ENCODE assay signal across 1 cellular context in the genomic region with DNA sequence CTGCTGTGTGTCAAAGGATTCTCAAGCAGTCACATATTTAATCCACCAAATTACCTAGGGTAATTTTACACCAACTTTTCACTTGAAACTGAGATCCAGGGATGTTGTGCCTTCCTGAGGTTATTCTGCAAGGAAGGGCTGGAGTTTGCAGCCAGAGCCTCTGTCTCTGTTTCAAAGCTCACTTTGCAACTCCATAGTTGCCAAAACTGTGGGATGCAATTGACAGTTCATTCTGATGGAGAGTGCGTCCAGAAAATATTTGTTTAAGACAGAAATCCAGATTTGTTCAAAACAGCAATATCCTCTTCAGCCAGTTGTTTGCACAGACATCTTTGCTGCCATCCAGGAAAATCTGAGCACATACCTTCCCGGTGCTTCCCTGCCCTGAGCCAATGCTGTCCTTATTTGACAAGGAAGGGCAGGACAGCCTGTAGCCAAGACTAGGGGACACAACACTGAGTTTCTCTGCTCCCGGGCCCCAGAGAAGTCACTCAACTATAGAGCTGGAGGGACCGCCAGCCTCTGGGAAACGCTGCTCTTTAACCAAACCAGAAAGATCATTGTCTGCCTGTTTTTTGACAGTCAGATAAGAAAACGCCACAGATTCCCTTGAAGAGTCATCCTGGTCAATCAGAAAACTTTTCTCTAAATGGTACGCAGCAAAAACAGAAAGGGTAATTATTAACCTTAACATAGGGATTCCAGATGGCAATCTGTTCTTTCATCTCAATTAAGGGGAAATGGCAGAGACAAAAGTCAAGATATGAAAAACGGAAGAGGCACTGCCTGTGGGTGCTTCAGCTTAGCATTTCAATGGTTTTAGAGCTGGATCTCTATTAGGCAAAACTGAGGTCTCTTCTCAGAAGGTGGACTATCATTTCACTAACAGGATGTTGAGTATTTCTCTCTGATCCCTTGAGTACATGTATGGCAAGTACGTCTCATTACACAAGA.
TF ChIP-seq lines count a peak whose summit lies in the region.

No MANE protein-coding gene starts in this region.

TF ChIP-seq in HepG2, 621 proteins besides CTCF, POLR2A, EP300 and RAD21 (continued from another document):
- TF ChIP-seq EED (CRISPR knock-in tag; IDR thresholded peaks at IDR 0.05), result no peak
- TF ChIP-seq, protein P1, sequence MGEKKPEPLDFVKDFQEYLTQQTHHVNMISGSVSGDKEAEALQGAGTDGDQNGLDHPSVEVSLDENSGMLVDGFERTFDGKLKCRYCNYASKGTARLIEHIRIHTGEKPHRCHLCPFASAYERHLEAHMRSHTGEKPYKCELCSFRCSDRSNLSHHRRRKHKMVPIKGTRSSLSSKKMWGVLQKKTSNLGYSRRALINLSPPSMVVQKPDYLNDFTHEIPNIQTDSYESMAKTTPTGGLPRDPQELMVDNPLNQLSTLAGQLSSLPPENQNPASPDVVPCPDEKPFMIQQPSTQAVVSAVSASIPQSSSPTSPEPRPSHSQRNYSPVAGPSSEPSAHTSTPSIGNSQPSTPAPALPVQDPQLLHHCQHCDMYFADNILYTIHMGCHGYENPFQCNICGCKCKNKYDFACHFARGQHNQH (CRISPR knock-in tag; IDR thresholded peaks at IDR 0.05), result 0 out of 2 replicates have a peak, but pooled peaks have one; percentile 31
- no peak for TF ChIP-seq POLR2AphosphoS2 (IDR thresholded peaks at IDR 0.05; ENCODE audit: low read depth, low read length)
- TF ChIP-seq MXD4 (CRISPR knock-in tag; IDR thresholded peaks at IDR 0.05), result 0 out of 2 replicates have a peak, but pooled peaks have one; percentile 20
- TF ChIP-seq, protein P2, sequence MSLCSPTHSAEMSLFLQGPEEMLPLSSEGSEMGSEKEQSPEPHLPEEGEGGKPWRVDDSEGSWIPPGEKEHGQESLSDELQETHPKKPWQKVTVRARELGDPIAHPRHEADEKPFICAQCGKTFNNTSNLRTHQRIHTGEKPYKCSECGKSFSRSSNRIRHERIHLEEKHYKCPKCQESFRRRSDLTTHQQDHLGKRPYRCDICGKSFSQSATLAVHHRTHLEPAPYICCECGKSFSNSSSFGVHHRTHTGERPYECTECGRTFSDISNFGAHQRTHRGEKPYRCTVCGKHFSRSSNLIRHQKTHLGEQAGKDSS (CRISPR knock-in tag; IDR thresholded peaks at IDR 0.05; ENCODE audit: borderline replicate concordance, low read depth), result no peak
- TF ChIP-seq ZNF563 (CRISPR knock-in tag; IDR thresholded peaks at IDR 0.05), result no peak
- no peak for TF ChIP-seq RARG (CRISPR knock-in tag; IDR thresholded peaks at IDR 0.05; ENCODE audit: low read depth)
- no peak for TF ChIP-seq ESRRA (CRISPR knock-in tag; IDR thresholded peaks at IDR 0.05; ENCODE audit: low read depth)
- TF ChIP-seq, protein P3, sequence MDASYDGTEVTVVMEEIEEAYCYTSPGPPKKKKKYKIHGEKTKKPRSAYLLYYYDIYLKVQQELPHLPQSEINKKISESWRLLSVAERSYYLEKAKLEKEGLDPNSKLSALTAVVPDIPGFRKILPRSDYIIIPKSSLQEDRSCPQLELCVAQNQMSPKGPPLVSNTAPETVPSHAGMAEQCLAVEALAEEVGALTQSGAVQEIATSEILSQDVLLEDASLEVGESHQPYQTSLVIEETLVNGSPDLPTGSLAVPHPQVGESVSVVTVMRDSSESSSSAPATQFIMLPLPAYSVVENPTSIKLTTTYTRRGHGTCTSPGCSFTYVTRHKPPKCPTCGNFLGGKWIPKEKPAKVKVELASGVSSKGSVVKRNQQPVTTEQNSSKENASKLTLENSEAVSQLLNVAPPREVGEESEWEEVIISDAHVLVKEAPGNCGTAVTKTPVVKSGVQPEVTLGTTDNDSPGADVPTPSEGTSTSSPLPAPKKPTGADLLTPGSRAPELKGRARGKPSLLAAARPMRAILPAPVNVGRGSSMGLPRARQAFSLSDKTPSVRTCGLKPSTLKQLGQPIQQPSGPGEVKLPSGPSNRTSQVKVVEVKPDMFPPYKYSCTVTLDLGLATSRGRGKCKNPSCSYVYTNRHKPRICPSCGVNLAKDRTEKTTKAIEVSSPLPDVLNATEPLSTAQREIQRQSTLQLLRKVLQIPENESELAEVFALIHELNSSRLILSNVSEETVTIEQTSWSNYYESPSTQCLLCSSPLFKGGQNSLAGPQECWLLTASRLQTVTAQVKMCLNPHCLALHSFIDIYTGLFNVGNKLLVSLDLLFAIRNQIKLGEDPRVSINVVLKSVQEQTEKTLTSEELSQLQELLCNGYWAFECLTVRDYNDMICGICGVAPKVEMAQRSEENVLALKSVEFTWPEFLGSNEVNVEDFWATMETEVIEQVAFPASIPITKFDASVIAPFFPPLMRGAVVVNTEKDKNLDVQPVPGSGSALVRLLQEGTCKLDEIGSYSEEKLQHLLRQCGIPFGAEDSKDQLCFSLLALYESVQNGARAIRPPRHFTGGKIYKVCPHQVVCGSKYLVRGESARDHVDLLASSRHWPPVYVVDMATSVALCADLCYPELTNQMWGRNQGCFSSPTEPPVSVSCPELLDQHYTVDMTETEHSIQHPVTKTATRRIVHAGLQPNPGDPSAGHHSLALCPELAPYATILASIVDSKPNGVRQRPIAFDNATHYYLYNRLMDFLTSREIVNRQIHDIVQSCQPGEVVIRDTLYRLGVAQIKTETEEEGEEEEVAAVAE (CRISPR knock-in tag; IDR thresholded peaks at IDR 0.05; ENCODE audit: borderline replicate concordance), result no peak
- no peak for TF ChIP-seq ZBTB21 (CRISPR knock-in tag; IDR thresholded peaks at IDR 0.05)
- no peak for TF ChIP-seq GTF2F1 (IDR thresholded peaks at IDR 0.05; ENCODE audit: low read length)
- TF ChIP-seq, protein P4, sequence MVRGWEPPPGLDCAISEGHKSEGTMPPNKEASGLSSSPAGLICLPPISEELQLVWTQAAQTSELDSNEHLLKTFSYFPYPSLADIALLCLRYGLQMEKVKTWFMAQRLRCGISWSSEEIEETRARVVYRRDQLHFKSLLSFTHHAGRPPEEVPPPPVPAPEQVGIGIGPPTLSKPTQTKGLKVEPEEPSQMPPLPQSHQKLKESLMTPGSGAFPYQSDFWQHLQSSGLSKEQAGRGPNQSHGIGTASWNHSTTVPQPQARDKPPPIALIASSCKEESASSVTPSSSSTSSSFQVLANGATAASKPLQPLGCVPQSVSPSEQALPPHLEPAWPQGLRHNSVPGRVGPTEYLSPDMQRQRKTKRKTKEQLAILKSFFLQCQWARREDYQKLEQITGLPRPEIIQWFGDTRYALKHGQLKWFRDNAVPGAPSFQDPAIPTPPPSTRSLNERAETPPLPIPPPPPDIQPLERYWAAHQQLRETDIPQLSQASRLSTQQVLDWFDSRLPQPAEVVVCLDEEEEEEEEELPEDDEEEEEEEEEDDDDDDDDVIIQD (CRISPR knock-in tag; IDR thresholded peaks at IDR 0.05; ENCODE audit: low read depth), result peak; percentile 31
- no peak for TF ChIP-seq GATA4 (IDR thresholded peaks at IDR 0.05; ENCODE audit: borderline replicate concordance, low read depth)
- TF ChIP-seq TEAD3 (CRISPR knock-in tag; optimal IDR thresholded peaks at IDR 0.05; ENCODE audit: borderline replicate concordance), result no peak
- no peak for TF ChIP-seq KLF12 (CRISPR knock-in tag; IDR thresholded peaks at IDR 0.05; ENCODE audit: borderline replicate concordance)
- TF ChIP-seq MIER3 (CRISPR knock-in tag; IDR thresholded peaks at IDR 0.05; ENCODE audit: borderline replicate concordance), result no peak
- TF ChIP-seq, protein P5, sequence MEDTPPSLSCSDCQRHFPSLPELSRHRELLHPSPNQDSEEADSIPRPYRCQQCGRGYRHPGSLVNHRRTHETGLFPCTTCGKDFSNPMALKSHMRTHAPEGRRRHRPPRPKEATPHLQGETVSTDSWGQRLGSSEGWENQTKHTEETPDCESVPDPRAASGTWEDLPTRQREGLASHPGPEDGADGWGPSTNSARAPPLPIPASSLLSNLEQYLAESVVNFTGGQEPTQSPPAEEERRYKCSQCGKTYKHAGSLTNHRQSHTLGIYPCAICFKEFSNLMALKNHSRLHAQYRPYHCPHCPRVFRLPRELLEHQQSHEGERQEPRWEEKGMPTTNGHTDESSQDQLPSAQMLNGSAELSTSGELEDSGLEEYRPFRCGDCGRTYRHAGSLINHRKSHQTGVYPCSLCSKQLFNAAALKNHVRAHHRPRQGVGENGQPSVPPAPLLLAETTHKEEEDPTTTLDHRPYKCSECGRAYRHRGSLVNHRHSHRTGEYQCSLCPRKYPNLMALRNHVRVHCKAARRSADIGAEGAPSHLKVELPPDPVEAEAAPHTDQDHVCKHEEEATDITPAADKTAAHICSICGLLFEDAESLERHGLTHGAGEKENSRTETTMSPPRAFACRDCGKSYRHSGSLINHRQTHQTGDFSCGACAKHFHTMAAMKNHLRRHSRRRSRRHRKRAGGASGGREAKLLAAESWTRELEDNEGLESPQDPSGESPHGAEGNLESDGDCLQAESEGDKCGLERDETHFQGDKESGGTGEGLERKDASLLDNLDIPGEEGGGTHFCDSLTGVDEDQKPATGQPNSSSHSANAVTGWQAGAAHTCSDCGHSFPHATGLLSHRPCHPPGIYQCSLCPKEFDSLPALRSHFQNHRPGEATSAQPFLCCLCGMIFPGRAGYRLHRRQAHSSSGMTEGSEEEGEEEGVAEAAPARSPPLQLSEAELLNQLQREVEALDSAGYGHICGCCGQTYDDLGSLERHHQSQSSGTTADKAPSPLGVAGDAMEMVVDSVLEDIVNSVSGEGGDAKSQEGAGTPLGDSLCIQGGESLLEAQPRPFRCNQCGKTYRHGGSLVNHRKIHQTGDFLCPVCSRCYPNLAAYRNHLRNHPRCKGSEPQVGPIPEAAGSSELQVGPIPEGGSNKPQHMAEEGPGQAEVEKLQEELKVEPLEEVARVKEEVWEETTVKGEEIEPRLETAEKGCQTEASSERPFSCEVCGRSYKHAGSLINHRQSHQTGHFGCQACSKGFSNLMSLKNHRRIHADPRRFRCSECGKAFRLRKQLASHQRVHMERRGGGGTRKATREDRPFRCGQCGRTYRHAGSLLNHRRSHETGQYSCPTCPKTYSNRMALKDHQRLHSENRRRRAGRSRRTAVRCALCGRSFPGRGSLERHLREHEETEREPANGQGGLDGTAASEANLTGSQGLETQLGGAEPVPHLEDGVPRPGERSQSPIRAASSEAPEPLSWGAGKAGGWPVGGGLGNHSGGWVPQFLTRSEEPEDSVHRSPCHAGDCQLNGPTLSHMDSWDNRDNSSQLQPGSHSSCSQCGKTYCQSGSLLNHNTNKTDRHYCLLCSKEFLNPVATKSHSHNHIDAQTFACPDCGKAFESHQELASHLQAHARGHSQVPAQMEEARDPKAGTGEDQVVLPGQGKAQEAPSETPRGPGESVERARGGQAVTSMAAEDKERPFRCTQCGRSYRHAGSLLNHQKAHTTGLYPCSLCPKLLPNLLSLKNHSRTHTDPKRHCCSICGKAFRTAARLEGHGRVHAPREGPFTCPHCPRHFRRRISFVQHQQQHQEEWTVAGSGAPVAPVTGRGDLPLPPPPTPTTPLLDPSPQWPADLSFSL (CRISPR knock-in tag; IDR thresholded peaks at IDR 0.05), result no peak
- 0 out of 2 replicates have a peak, but pooled peaks have one; percentile 28 for TF ChIP-seq ZFP1 (CRISPR knock-in tag; IDR thresholded peaks at IDR 0.05)
- no peak for TF ChIP-seq ISL2 (CRISPR knock-in tag; IDR thresholded peaks at IDR 0.05)
- no peak for TF ChIP-seq ATF7-NPFF (CRISPR knock-in tag; IDR thresholded peaks at IDR 0.05; ENCODE audit: low read depth)
- no peak for TF ChIP-seq ZNF558 (CRISPR knock-in tag; IDR thresholded peaks at IDR 0.05; ENCODE audit: borderline replicate concordance)
- TF ChIP-seq, protein P6, sequence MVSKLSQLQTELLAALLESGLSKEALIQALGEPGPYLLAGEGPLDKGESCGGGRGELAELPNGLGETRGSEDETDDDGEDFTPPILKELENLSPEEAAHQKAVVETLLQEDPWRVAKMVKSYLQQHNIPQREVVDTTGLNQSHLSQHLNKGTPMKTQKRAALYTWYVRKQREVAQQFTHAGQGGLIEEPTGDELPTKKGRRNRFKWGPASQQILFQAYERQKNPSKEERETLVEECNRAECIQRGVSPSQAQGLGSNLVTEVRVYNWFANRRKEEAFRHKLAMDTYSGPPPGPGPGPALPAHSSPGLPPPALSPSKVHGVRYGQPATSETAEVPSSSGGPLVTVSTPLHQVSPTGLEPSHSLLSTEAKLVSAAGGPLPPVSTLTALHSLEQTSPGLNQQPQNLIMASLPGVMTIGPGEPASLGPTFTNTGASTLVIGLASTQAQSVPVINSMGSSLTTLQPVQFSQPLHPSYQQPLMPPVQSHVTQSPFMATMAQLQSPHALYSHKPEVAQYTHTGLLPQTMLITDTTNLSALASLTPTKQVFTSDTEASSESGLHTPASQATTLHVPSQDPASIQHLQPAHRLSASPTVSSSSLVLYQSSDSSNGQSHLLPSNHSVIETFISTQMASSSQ (IDR thresholded peaks at IDR 0.05; ENCODE audit: low read depth), result peak; percentile 40; the same call in 1 of the 2 replicates
- TF ChIP-seq, protein P6 (CRISPR knock-in tag; IDR thresholded peaks at IDR 0.05; ENCODE audit: borderline replicate concordance), result peak; percentile 40; the same call in 1 of the 2 replicates
- no peak for TF ChIP-seq ZMYM3 (CRISPR knock-in tag; IDR thresholded peaks at IDR 0.05)
- TF ChIP-seq, protein P7, sequence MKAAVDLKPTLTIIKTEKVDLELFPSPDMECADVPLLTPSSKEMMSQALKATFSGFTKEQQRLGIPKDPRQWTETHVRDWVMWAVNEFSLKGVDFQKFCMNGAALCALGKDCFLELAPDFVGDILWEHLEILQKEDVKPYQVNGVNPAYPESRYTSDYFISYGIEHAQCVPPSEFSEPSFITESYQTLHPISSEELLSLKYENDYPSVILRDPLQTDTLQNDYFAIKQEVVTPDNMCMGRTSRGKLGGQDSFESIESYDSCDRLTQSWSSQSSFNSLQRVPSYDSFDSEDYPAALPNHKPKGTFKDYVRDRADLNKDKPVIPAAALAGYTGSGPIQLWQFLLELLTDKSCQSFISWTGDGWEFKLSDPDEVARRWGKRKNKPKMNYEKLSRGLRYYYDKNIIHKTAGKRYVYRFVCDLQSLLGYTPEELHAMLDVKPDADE (CRISPR knock-in tag; IDR thresholded peaks at IDR 0.05), result no peak
- TF ChIP-seq SSRP1 (CRISPR knock-in tag; IDR thresholded peaks at IDR 0.05), result no peak
- no peak for TF ChIP-seq SNRNP70 (IDR thresholded peaks at IDR 0.05; ENCODE audit: low read depth, low read length)
- TF ChIP-seq NR2F1 (CRISPR knock-in tag; IDR thresholded peaks at IDR 0.05), result no peak
- TF ChIP-seq ELF1 (CRISPR knock-in tag; IDR thresholded peaks at IDR 0.05), result 0 out of 2 replicates have a peak, but pooled peaks have one; percentile 3
- TF ChIP-seq HDAC2 (CRISPR knock-in tag; IDR thresholded peaks at IDR 0.05), result no peak
